Comparison of ENCODE assay signal across 12 cellular contexts in genomic region chr1:160541622-160542302, GRCh38. TPM values are rescaled to one million over a fixed set of nuclear protein-coding genes. Genes with fewer than 3 reads are reported as not detected.
DNase-seq lines count a peak whose midpoint lies in the region; ATAC-seq and TF ChIP-seq lines count a peak whose summit lies in the region.
"Had no signal": no experiment of that assay in that cellular context is flagged by ENCODE, and none has a peak within 500 bp of the region (broad histone marks: within the 10 kb centered on the region; RNA-seq: fewer than 3 reads in every experiment).

No MANE protein-coding gene starts in this region.

- CTCF ChIA-PET in CD4-positive, alpha-beta T cell (lab: Charles Lee) = interaction anchor here (0.9 to 2.2 kb wide), 3 partner anchors 12 to 113 kb away, joined by 3 to 12 read pairs (median 5); no protein-coding TSS in a partner anchor

- H2BK12ac ChIP-seq in mesenchymal stem cell (ENCODE audit: low read length in 2 of 2) = no peak overlapping the region

- H3K4me3 Mint-ChIP-seq in CD4-positive, alpha-beta T cell = peak overlapping the region; percentile 45
- no peak overlapping the region for H3K4me3 Mint-ChIP-seq in activated naive CD8-positive, alpha-beta T cell treated with anti-CD3 and anti-CD28 coated beads, Interleukin-2, amount 50 U/mL, for 24 hours

- H2BK5ac ChIP-seq in mesenchymal stem cell (ENCODE audit: low read depth, low read length, poor library complexity, severe bottlenecking) = peak overlapping the region; percentile 94

- no peak overlapping the region for H3K18ac ChIP-seq in mesenchymal stem cell (ENCODE audit: low read depth in 1 of 2, low read length in 2 of 2)

- no peaks in the 10 kb centered on the region for H3K9me3 ChIP-seq in CD4-positive, alpha-beta T cell (ENCODE audit: control insufficient read depth, low read length)
- no peaks in the 10 kb centered on the region for H3K9me3 ChIP-seq in mesenchymal stem cell (ENCODE audit: control insufficient read depth, low read length)
- H3K9me3 ChIP-seq: esophagus muscularis mucosa had no signal

- no peak for ATAC-seq in CD4-positive, alpha-beta T cell (ENCODE audit: poor library complexity)
- no peak for ATAC-seq in activated naive CD8-positive, alpha-beta T cell treated with anti-CD3 and anti-CD28 coated beads, Interleukin-2, amount 50 U/mL, for 24 hours
- no peak for ATAC-seq in sciatic nerve

- H3K36me3 ChIP-seq in mesenchymal stem cell (ENCODE audit: control insufficient read depth in 1 of 2, insufficient read depth in 2 of 2, low read depth in 1 of 2, low read length in 2 of 2) = no peaks in the 10 kb centered on the region
- H3K36me3 ChIP-seq: esophagus muscularis mucosa had no signal

- no peak overlapping the region for H3K4me2 ChIP-seq in mesenchymal stem cell (ENCODE audit: low read length, poor library complexity, severe bottlenecking)

- no peak overlapping the region for H3K14ac ChIP-seq in mesenchymal stem cell (ENCODE audit: low read length in 2 of 2)

- no peak overlapping the region for H3K23ac ChIP-seq in mesenchymal stem cell (ENCODE audit: low read length in 2 of 2)

- no peak overlapping the region for H2AFZ ChIP-seq in mesenchymal stem cell (ENCODE audit: low read depth, low read length)

- WGBS in mesenchymal stem cell = 62% methylated on average over 1 of the region's 1 CpG

- intact Hi-C loops in CD4-positive, alpha-beta T cell (cut with DNase I, micrococcal nuclease) = loop anchor here in 1 of 2 experiments (2.0 to 5.0 kb wide), 3 partner anchors 21 to 114 kb away; partner anchors contain the start of gene CD84
- intact Hi-C loops in sciatic nerve (cut with DNase I) = no loop called here

- peaks cover 70% of the 10 kb centered on the region for H3K4me1 Mint-ChIP-seq in CD4-positive, alpha-beta T cell (ENCODE audit: low read depth)
- H3K4me1 Mint-ChIP-seq in activated naive CD8-positive, alpha-beta T cell treated with anti-CD3 and anti-CD28 coated beads, Interleukin-2, amount 50 U/mL, for 24 hours = peaks cover 75% of the 10 kb centered on the region

- no peaks in the 10 kb centered on the region for H3K79me1 ChIP-seq in mesenchymal stem cell (replicated peaks; ENCODE audit: low read length, poor library complexity, severe bottlenecking)

- H2BK15ac ChIP-seq in mesenchymal stem cell (ENCODE audit: low read depth, poor library complexity, severe bottlenecking) = no peak overlapping the region

- H2BK120ac ChIP-seq in mesenchymal stem cell (ENCODE audit: low read depth, low read length) = no peak overlapping the region

- H2AK5ac ChIP-seq in mesenchymal stem cell (ENCODE audit: low read length, severe bottlenecking) = peak overlapping the region; percentile 90

- no peak overlapping the region for H3K9ac ChIP-seq in mesenchymal stem cell (ENCODE audit: low read length)

- H3K4me3 ChIP-seq in mesenchymal stem cell (ENCODE audit: insufficient read depth in 1 of 2, low read depth in 1 of 2, low read length in 2 of 2) = no peak overlapping the region
- H3K4me3 ChIP-seq: esophagus muscularis mucosa had no signal

- H3K27ac ChIP-seq in CD4-positive, alpha-beta T cell (ENCODE audit: low read depth, low read length) = peak overlapping the region; percentile 54
- peak overlapping the region; percentile 92 for H3K27ac ChIP-seq in mesenchymal stem cell (ENCODE audit: low read length, poor library complexity, severe bottlenecking)
- H3K27ac ChIP-seq: esophagus muscularis mucosa had no signal

- H3K27me3 ChIP-seq in CD4-positive, alpha-beta T cell (ENCODE audit: control insufficient read depth, insufficient read depth, low read length) = no peaks in the 10 kb centered on the region
- no peaks in the 10 kb centered on the region for H3K27me3 ChIP-seq in mesenchymal stem cell (ENCODE audit: control insufficient read depth in 1 of 2, insufficient read depth in 1 of 2, low read length in 2 of 2)
- H3K27me3 ChIP-seq: esophagus muscularis mucosa had no signal

- no peak for TF ChIP-seq CTCF in CD4-positive, alpha-beta T cell (IDR thresholded peaks at IDR 0.05)

- H3K4ac ChIP-seq in mesenchymal stem cell (ENCODE audit: low read depth in 1 of 2, low read length in 2 of 2) = no peak overlapping the region

- peak overlapping the region; percentile 34 for H4K91ac ChIP-seq in mesenchymal stem cell (ENCODE audit: low read length)

- peak overlapping the region; percentile 88 for H3K27ac Mint-ChIP-seq in CD4-positive, alpha-beta T cell
- peak overlapping the region; percentile 42 for H3K27ac Mint-ChIP-seq in activated naive CD8-positive, alpha-beta T cell treated with anti-CD3 and anti-CD28 coated beads, Interleukin-2, amount 50 U/mL, for 24 hours

- DNase-seq in CD4-positive, alpha-beta T cell = no peak
- peak; percentile 2 for DNase-seq in HCEC 1CT
- DNase-seq in activated naive CD8-positive, alpha-beta T cell treated with anti-CD3 and anti-CD28 coated beads, Interleukin-2, amount 50 U/mL, for 24 hours = no peak
- peak; percentile 17 for DNase-seq in mesenchymal stem cell
- no peak for DNase-seq in DMS114 treated with DMSO at 0.1 percent for 48 hours (lab: John Stamatoyannopoulos, UW; ENCODE audit: unreplicated experiment)
- no peak for DNase-seq in NCI-H524 (lab: John Stamatoyannopoulos, UW)
- DNase-seq in NCI-H1092 treated with DMSO at 0.1 percent for 48 hours (lab: John Stamatoyannopoulos, UW) = no peak
- DNase-seq in sciatic nerve (ENCODE audit: low spot score) = no peak
- DNase-seq: NCI-H446 treated with DMSO at 0.1 percent for 48 hours, retina, substantia nigra had no signal

- no peaks in the 10 kb centered on the region for H3K9me3 Mint-ChIP-seq in CD4-positive, alpha-beta T cell
- no peaks in the 10 kb centered on the region for H3K9me3 Mint-ChIP-seq in activated naive CD8-positive, alpha-beta T cell treated with anti-CD3 and anti-CD28 coated beads, Interleukin-2, amount 50 U/mL, for 24 hours

- POLR2A ChIA-PET in CD4-positive, alpha-beta T cell (lab: Charles Lee) = interaction anchor here (1.3 to 3.3 kb wide), 8 partner anchors 12 to 113 kb away, joined by 4 to 21 read pairs (median 10); no protein-coding TSS in a partner anchor

- H3K27me3 Mint-ChIP-seq in CD4-positive, alpha-beta T cell = no peaks in the 10 kb centered on the region
- H3K27me3 Mint-ChIP-seq in activated naive CD8-positive, alpha-beta T cell treated with anti-CD3 and anti-CD28 coated beads, Interleukin-2, amount 50 U/mL, for 24 hours = no peaks in the 10 kb centered on the region

- peaks cover 5% of the 10 kb centered on the region for H3K4me1 ChIP-seq in mesenchymal stem cell (ENCODE audit: control insufficient read depth, insufficient read depth, low read depth, low read length)
- H3K4me1 ChIP-seq: esophagus muscularis mucosa had no signal

- no peak overlapping the region for H4K8ac ChIP-seq in mesenchymal stem cell (ENCODE audit: low read length)

- H3K36me3 Mint-ChIP-seq in CD4-positive, alpha-beta T cell (ENCODE audit: low read depth) = peaks cover 25% of the 10 kb centered on the region
- peaks cover 14% of the 10 kb centered on the region for H3K36me3 Mint-ChIP-seq in activated naive CD8-positive, alpha-beta T cell treated with anti-CD3 and anti-CD28 coated beads, Interleukin-2, amount 50 U/mL, for 24 hours (ENCODE audit: low read depth)

RNA-seq across cellular contexts. Expression of gene SLAMF6, which starts 18.7 kb away (rescaled TPM):
- total RNA-seq in CD4-positive, alpha-beta T cell = 1 to 10 TPM; 6.3 to 7.3 TPM
- polyA plus RNA-seq in mesenchymal stem cell (2013, experiment 1 of 2) = not detected
- not detected for polyA plus RNA-seq in mesenchymal stem cell (2013, experiment 2 of 2)
- total RNA-seq in sciatic nerve = 0.85 TPM

RNA-seq across cellular contexts. Expression of gene CD84, which starts 37.5 kb away (rescaled TPM):
- total RNA-seq in CD4-positive, alpha-beta T cell = 10 to 100 TPM; 32.7 to 36.9 TPM
- not detected for polyA plus RNA-seq in mesenchymal stem cell (2013, experiment 1 of 2)
- not detected for polyA plus RNA-seq in mesenchymal stem cell (2013, experiment 2 of 2)
- 13.5 TPM for total RNA-seq in sciatic nerve

Comparison
In these comparisons a context has a peak if more than half of its experiments do, and no peak if none do; other contexts are left out.
1. DNase-seq: peak in HCEC 1CT (single experiment) and mesenchymal stem cell (single experiment); none in CD4-positive, alpha-beta T cell (0 of 10), activated naive CD8-positive, alpha-beta T cell treated with anti-CD3 and anti-CD28 coated beads, Interleukin-2, amount 50 U/mL, for 24 hours (single experiment), DMS114 treated with DMSO at 0.1 percent for 48 hours (single experiment), NCI-H524 (0 of 2), NCI-H1092 treated with DMSO at 0.1 percent for 48 hours (single experiment) and sciatic nerve (single experiment).